9 cellular contexts compared by ENCODE assay signal in genomic region chr11:46122955-46123354, GRCh38. TPM values are rescaled to one million over a fixed set of nuclear protein-coding genes. Genes with fewer than 3 reads are reported as not detected.
DNase-seq lines count a peak whose midpoint lies in the region.
"Had no signal": no experiment of that assay in that cellular context is flagged by ENCODE, and none has a peak within 500 bp of the region (broad histone marks: within the 10 kb centered on the region; RNA-seq: fewer than 3 reads in every experiment).

No MANE protein-coding gene starts in this region.

- peak overlapping the region; percentile 83 for H3K9ac ChIP-seq in adipocyte (ENCODE audit: low read length)
- H3K9ac ChIP-seq: parathyroid adenoma had no signal

- H2AFZ ChIP-seq in ACC112 (ENCODE audit: low read length, unreplicated experiment), result no peak overlapping the region

- H3K36me3 ChIP-seq in ACC112 (ENCODE audit: insufficient read depth, low read length) (no peaks in the 10 kb centered on the region), H7 (replicated peaks; ENCODE audit: control insufficient read depth, insufficient read depth, low read length) (no peaks in the 10 kb centered on the region), adipocyte (ENCODE audit: control insufficient read depth, insufficient read depth, low read length, severe bottlenecking) (no peaks in the 10 kb centered on the region)

- peaks cover 22% of the 10 kb centered on the region for H3K4me1 ChIP-seq in ACC112 (ENCODE audit: control insufficient read depth, insufficient read depth, low read length, unreplicated experiment)
- peaks cover 27% of the 10 kb centered on the region for H3K4me1 ChIP-seq in adipocyte (ENCODE audit: control insufficient read depth, insufficient read depth, low read length)
- H3K4me1 ChIP-seq: parathyroid adenoma had no signal

- H3K4me3 ChIP-seq in ACC112 (ENCODE audit: low read depth, low read length), result peak overlapping the region; percentile 79; the same call in 1 of the 2 replicates
- H3K4me3 ChIP-seq in H7 (ENCODE audit: insufficient read depth, low read depth, low read length), result peak overlapping the region; percentile 64
- no peak overlapping the region for H3K4me3 ChIP-seq in adipocyte (ENCODE audit: low read length)

- no peaks in the 10 kb centered on the region for H3K9me3 ChIP-seq in adipocyte (ENCODE audit: control insufficient read depth, low read length)

- DNase-seq in H7 (no peak), adipocyte (ENCODE audit: low read depth) (peak; percentile 39), lung microvascular endothelial cell (ENCODE audit: low read depth in 2 of 2) (peak; percentile 9 to 20), NCI-H2081 (lab: John Stamatoyannopoulos, UW) (no peak), NCI-H187 treated with DMSO at 0.1 percent for 48 hours (lab: John Stamatoyannopoulos, UW) (no peak), midbrain (lab: John Stamatoyannopoulos, UW) (no peak)
- DNase-seq in stimulated activated CD4-positive, alpha-beta T cell treated with anti-CD3 and anti-CD28 coated beads, Interleukin-4, amount 100 ng/mL, for 1 hour, result no peak

- peaks cover 19% of the 10 kb centered on the region for H3K79me2 ChIP-seq in ACC112 (ENCODE audit: control insufficient read depth, insufficient read depth, low read length, unreplicated experiment)

- H3K27me3 ChIP-seq in ACC112 (ENCODE audit: insufficient read depth, low read length) (no peaks in the 10 kb centered on the region), H7 (ENCODE audit: control insufficient read depth, insufficient read depth, low read length) (no peaks in the 10 kb centered on the region), adipocyte (replicated peaks; ENCODE audit: control insufficient read depth, insufficient read depth, low read length) (no peaks in the 10 kb centered on the region)

- no peak overlapping the region for H3K27ac ChIP-seq in ACC112 (ENCODE audit: low read depth, low read length)

RNA-seq across cellular contexts. Expression of gene PHF21A, which starts 1.7 kb away (rescaled TPM):
- 10.1 and 17.6 TPM in 2 replicates for total RNA-seq in H7 (2014; rRNA removed; shearing (Covaris generic))
- 5.2 and 8.9 TPM in 2 replicates for total RNA-seq in lung microvascular endothelial cell

Comparison
In these comparisons a context has a peak if more than half of its experiments do, and no peak if none do; other contexts are left out.
1. DNase-seq: peak in adipocyte (single experiment) and lung microvascular endothelial cell (2 of 2); none in H7 (single experiment), NCI-H2081 (0 of 2), stimulated activated CD4-positive, alpha-beta T cell treated with anti-CD3 and anti-CD28 coated beads, Interleukin-4, amount 100 ng/mL, for 1 hour (single experiment), NCI-H187 treated with DMSO at 0.1 percent for 48 hours (single experiment) and midbrain (single experiment).